ENCODE assay signal across 8 cellular contexts in genomic region chr11:113305440-113306336, GRCh38. TPM values are rescaled to one million over a fixed set of nuclear protein-coding genes. Genes with fewer than 3 reads are reported as not detected.
DNase-seq lines count a peak whose midpoint lies in the region; ATAC-seq, FAIRE-seq and TF ChIP-seq lines count a peak whose summit lies in the region.

No MANE protein-coding gene starts in this region.

- TF ChIP-seq POLR2A in Peyer's patch (IDR thresholded peaks at IDR 0.05) (no peak), ovary (IDR thresholded peaks at IDR 0.05) (peak; percentile 17), transverse colon (IDR thresholded peaks at IDR 0.05) (no peak)

- no peak overlapping the region for H3K27ac Mint-ChIP-seq in activated T-helper 2 cell treated with anti-CD3 and anti-CD28 coated beads, Interferon-gamma antibody, Interleukin-2, Interleukin-4, amounts not matched to agents 10 μg/mL and 5 μg/mL and 100 μg/mL, durations not matched to agents 14 hours and 24 hours and 36 hours

- ATAC-seq in GM19035 (IDR thresholded peaks at IDR 0.05; ENCODE audit: unreplicated experiment): peak; percentile 86

- peak; percentile 99 for TF ChIP-seq CTCF in BE2C (IDR thresholded peaks at IDR 0.05; ENCODE audit: low read depth, low read length)
- TF ChIP-seq CTCF in Peyer's patch (IDR thresholded peaks at IDR 0.05): peak; percentile 58 to 95 (median 89)
- TF ChIP-seq CTCF in ovary (IDR thresholded peaks at IDR 0.05): peak; percentile 70 to 77 (median 70)
- TF ChIP-seq CTCF in transverse colon (IDR thresholded peaks at IDR 0.05): peak; percentile 80 to 88 (median 88)

- peaks cover 7% of the 10 kb centered on the region for H3K27me3 Mint-ChIP-seq in activated T-helper 2 cell treated with anti-CD3 and anti-CD28 coated beads, Interferon-gamma antibody, Interleukin-2, Interleukin-4, amounts not matched to agents 10 μg/mL and 5 μg/mL and 100 μg/mL, durations not matched to agents 14 hours and 24 hours and 36 hours (ENCODE audit: low read depth)

- DNase-seq in BE2C: peak; percentile 90
- DNase-seq in HTR-8/SVneo (ENCODE audit: insufficient read length, low spot score): peak; percentile 74
- DNase-seq in Peyer's patch: peak; percentile 61 to 88 (median 83)
- DNase-seq in activated T-helper 2 cell treated with anti-CD3 and anti-CD28 coated beads, Interferon-gamma antibody, Interleukin-2, Interleukin-4, amounts not matched to agents 10 μg/mL and 5 μg/mL and 100 μg/mL, durations not matched to agents 14 hours and 24 hours and 36 hours (ENCODE audit: low spot score): peak; percentile 55
- peak; percentile 53 to 72 for DNase-seq in frontal cortex (ENCODE audit: low spot score in 2 of 2)
- peak; percentile 63 to 83 (median 77) for DNase-seq in ovary
- DNase-seq in transverse colon: peak; percentile 77

- peaks cover 1% of the 10 kb centered on the region for H3K27me3 ChIP-seq in BE2C
- no peaks in the 10 kb centered on the region for H3K27me3 ChIP-seq in Peyer's patch
- H3K27me3 ChIP-seq in ovary: no peaks in the 10 kb centered on the region
- H3K27me3 ChIP-seq in transverse colon: no peaks in the 10 kb centered on the region

- H3K9me3 ChIP-seq in BE2C (no peaks in the 10 kb centered on the region), Peyer's patch (no peaks in the 10 kb centered on the region), ovary (no peaks in the 10 kb centered on the region), transverse colon (no peaks in the 10 kb centered on the region)

- H3K36me3 ChIP-seq in BE2C (no peaks in the 10 kb centered on the region), Peyer's patch (no peaks in the 10 kb centered on the region), ovary (no peaks in the 10 kb centered on the region), transverse colon (no peaks in the 10 kb centered on the region)

- H3K4me3 ChIP-seq in BE2C (ENCODE audit: low read depth, low read length) (no peak overlapping the region), Peyer's patch (no peak overlapping the region), ovary (no peak overlapping the region), transverse colon (no peak overlapping the region)

- in situ Hi-C loops in transverse colon (cut with MboI; ENCODE audit: low pct_ligation_motif_present in 1 of 4, low pct_unique_long_range_greater_than_20kb in 1 of 4, low sequenced_read_pairs in 3 of 4): loop anchor here (5.0 to 25.0 kb wide), 4 partner anchors 227 to 489 kb away; no protein-coding TSS in a partner anchor

- peaks cover 2% of the 10 kb centered on the region for H3K4me1 Mint-ChIP-seq in activated T-helper 2 cell treated with anti-CD3 and anti-CD28 coated beads, Interferon-gamma antibody, Interleukin-2, Interleukin-4, amounts not matched to agents 10 μg/mL and 5 μg/mL and 100 μg/mL, durations not matched to agents 14 hours and 24 hours and 36 hours (ENCODE audit: low read depth)

- intact Hi-C loops in activated T-helper 2 cell treated with anti-CD3 and anti-CD28 coated beads, Interferon-gamma antibody, Interleukin-2, Interleukin-4, amounts not matched to agents 10 μg/mL and 5 μg/mL and 100 μg/mL, durations not matched to agents 14 hours and 24 hours and 36 hours (cut with micrococcal nuclease): loop anchor here (1.0 kb wide), 3 partner anchors 227 to 491 kb away; no protein-coding TSS in a partner anchor
- intact Hi-C loops in ovary (cut with DNase I): loop anchor here (5.0 to 10.0 kb wide), 7 partner anchors 227 to 489 kb away; partner anchors contain the start of gene CLDN25 (in 1 of the 4)
- intact Hi-C loops in transverse colon (cut with DNase I; ENCODE audit: low total_unique reads): loop anchor here (5.0 to 10.0 kb wide), 2 partner anchors 227 to 429 kb away; no protein-coding TSS in a partner anchor

- no peaks in the 10 kb centered on the region for H3K9me3 Mint-ChIP-seq in activated T-helper 2 cell treated with anti-CD3 and anti-CD28 coated beads, Interferon-gamma antibody, Interleukin-2, Interleukin-4, amounts not matched to agents 10 μg/mL and 5 μg/mL and 100 μg/mL, durations not matched to agents 14 hours and 24 hours and 36 hours

- H3K4me3 Mint-ChIP-seq in activated T-helper 2 cell treated with anti-CD3 and anti-CD28 coated beads, Interferon-gamma antibody, Interleukin-2, Interleukin-4, amounts not matched to agents 10 μg/mL and 5 μg/mL and 100 μg/mL, durations not matched to agents 14 hours and 24 hours and 36 hours (ENCODE audit: low read depth): no peak overlapping the region

- no peak for TF ChIP-seq EP300 in ovary (IDR thresholded peaks at IDR 0.05)
- TF ChIP-seq EP300 in transverse colon (IDR thresholded peaks at IDR 0.05; ENCODE audit: low read depth): no peak

- FAIRE-seq in HTR-8/SVneo (lab: Jason Lieb, UNC): peak; percentile 95
- FAIRE-seq in frontal cortex (lab: Jason Lieb, UNC): no peak

- H3K27ac ChIP-seq in Peyer's patch (no peak overlapping the region), ovary (no peak overlapping the region), transverse colon (no peak overlapping the region)

- H3K4me1 ChIP-seq in BE2C: no peaks in the 10 kb centered on the region
- H3K4me1 ChIP-seq in Peyer's patch: no peaks in the 10 kb centered on the region
- no peaks in the 10 kb centered on the region for H3K4me1 ChIP-seq in ovary (ENCODE audit: insufficient read depth)
- H3K4me1 ChIP-seq in transverse colon: no peaks in the 10 kb centered on the region

- 31 to 40% (median 36%) methylated on average over 12 of the region's 12 CpGs for WGBS in ovary, 3 donors
- 52 to 67% methylated on average over 3 to 12 of the region's 12 CpGs for WGBS in transverse colon (ENCODE audit: low coverage in 1 of 2), 2 donors

- H3K36me3 Mint-ChIP-seq in activated T-helper 2 cell treated with anti-CD3 and anti-CD28 coated beads, Interferon-gamma antibody, Interleukin-2, Interleukin-4, amounts not matched to agents 10 μg/mL and 5 μg/mL and 100 μg/mL, durations not matched to agents 14 hours and 24 hours and 36 hours (ENCODE audit: low read depth): no peaks in the 10 kb centered on the region

RNA-seq across cellular contexts. Expression of gene TTC12, which starts 8.7 kb away (rescaled TPM):
- polyA plus RNA-seq in BE2C (2012; ENCODE audit: insufficient read depth, insufficient read length, low read depth): 11.8 TPM
- total RNA-seq in Peyer's patch (10 to 100 TPM in 3 of 4 donors, 1 to 10 TPM in 1; 6.3 to 62.7 (median 19.8) TPM), frontal cortex (1.6 TPM), ovary (10 to 100 TPM; 13.4 to 32.5 (median 28.1) TPM), transverse colon (10 to 100 TPM; 10.3 to 24.1 (median 16.0) TPM)
- 7.0 and 11.4 TPM in 2 replicates for total RNA-seq in activated T-helper 2 cell treated with anti-CD3 and anti-CD28 coated beads, Interferon-gamma antibody, Interleukin-2, Interleukin-4, amounts not matched to agents 10 μg/mL and 5 μg/mL and 100 μg/mL, durations not matched to agents 14 hours and 24 hours and 36 hours
- 10 to 100 TPM in 1 of 2 donors, 1 to 10 TPM in 1; 8.1 to 25.8 TPM for polyA plus RNA-seq in ovary
